In genomic region chr4:7367894-7368293, GRCh38 we compare ENCODE assay signal across 14 cellular contexts.
"Had no signal": no experiment of that assay in that cellular context is flagged by ENCODE, and none has a peak within 500 bp of the region (broad histone marks: within the 10 kb centered on the region; RNA-seq: fewer than 3 reads in every experiment).

No MANE protein-coding gene starts in this region.

- H3K4me3 ChIP-seq: ascending aorta, cardiac muscle cell, colonic mucosa, heart left ventricle, pancreas, vagina had no signal

- H3K27me3 ChIP-seq: ascending aorta, cardiac muscle cell, colonic mucosa, vagina had no signal

- H3K27ac ChIP-seq: ascending aorta, cardiac muscle cell, colonic mucosa, heart left ventricle, pancreas, vagina had no signal

- DNase-seq: activated CD4-positive, alpha-beta memory T cell treated with anti-CD3 and anti-CD28 coated beads, Interleukin-2, amount 10 ng/mL, durations not matched to agents 7 days and 5 days; activated CD4-positive, CD25-positive, alpha-beta regulatory T cell treated with anti-CD3 and anti-CD28 coated beads, Interleukin-2, amount 50 U/mL, for 72 hours; activated naive CD8-positive, alpha-beta T cell treated with anti-CD3 and anti-CD28 coated beads, Interleukin-2, amount 10 ng/mL, durations not matched to agents 7 days and 5 days; activated T-cell treated with anti-CD3 and anti-CD28 coated beads, Interleukin-2, amount 50 U/mL, for 72 hours; colonic mucosa; effector CD8-positive, alpha-beta T cell; mesendoderm; stimulated activated CD4-positive, alpha-beta T cell treated with anti-CD3 and anti-CD28 coated beads, Interleukin-4, amount 100 ng/mL, for 4 hours; stimulated activated naive CD8-positive, alpha-beta T cell treated with anti-CD3 and anti-CD28 coated beads, Interleukin-15, amount 100 ng/mL, for 72 hours had no signal
